Comparison of ENCODE assay signal across 18 cellular contexts in genomic region chr16:69888005-69888560, GRCh38.
DNase-seq lines count a peak whose midpoint lies in the region; ATAC-seq and TF ChIP-seq lines count a peak whose summit lies in the region.
"Had no signal": no experiment of that assay in that cellular context is flagged by ENCODE, and none has a peak within 500 bp of the region (broad histone marks: within the 10 kb centered on the region; RNA-seq: fewer than 3 reads in every experiment).

No MANE protein-coding gene starts in this region.

- POLR2A ChIA-PET in PC-9 (lab: Charles Lee; ENCODE audit: unreplicated experiment) = no interaction called here

- H3K9me3 Mint-ChIP-seq in chondrocyte (ENCODE audit: low read depth) (no peaks in the 10 kb centered on the region), nephron (no peaks in the 10 kb centered on the region)
- H3K9me3 Mint-ChIP-seq: activated B cell treated with CpG ODN at 0.5 μM for 24 hours, naive B cell, T-cell had no signal

- H3K9ac ChIP-seq in BLaER1 treated with 17β-estradiol and CSF1 and Interleukin-3, amounts not matched to agents 10 nM and 100 nM = peak overlapping the region in 4 of 11 experiments; percentile 15 to 40 (median 28); a peak in 2 of 22 replicates

- peaks cover 0 to 49% (median 0%) of the 10 kb centered on the region in 11 experiments; a peak in 6 of 22 replicates for H4K20me1 ChIP-seq in BLaER1 treated with 17β-estradiol and CSF1 and Interleukin-3, amounts not matched to agents 10 nM and 100 nM
- H4K20me1 ChIP-seq in PC-9 (ENCODE audit: insufficient read depth) = 0 out of 2 replicates have a peak, but pooled peaks cover 2% of the 10 kb centered on the region

- H3K27ac ChIP-seq in BLaER1 treated with 17β-estradiol and CSF1 and Interleukin-3, amounts not matched to agents 10 nM and 100 nM = no peak overlapping the region
- H3K27ac ChIP-seq in PC-9 = no peak overlapping the region
- H3K27ac ChIP-seq: prostate gland had no signal

- no peaks in the 10 kb centered on the region for H3K27me3 ChIP-seq in BLaER1 treated with 17β-estradiol and CSF1 and Interleukin-3, amounts not matched to agents 10 nM and 100 nM
- no peaks in the 10 kb centered on the region for H3K27me3 ChIP-seq in PC-9 (ENCODE audit: insufficient read depth, low read depth)

- H3K36me3 Mint-ChIP-seq in chondrocyte (ENCODE audit: low read depth) = peaks cover 18% of the 10 kb centered on the region
- peaks cover 52% of the 10 kb centered on the region for H3K36me3 Mint-ChIP-seq in nephron (ENCODE audit: low read depth)

- no peak overlapping the region for H3K4me3 ChIP-seq in BLaER1 treated with 17β-estradiol and CSF1 and Interleukin-3, amounts not matched to agents 10 nM and 100 nM
- H3K4me3 ChIP-seq in PC-9 = no peak overlapping the region
- H3K4me3 ChIP-seq: K562, prostate gland had no signal

- no peaks in the 10 kb centered on the region for H3K79me2 ChIP-seq in PC-9 (ENCODE audit: low read depth)

- no TSS peak for BruUV-seq in PC-9 (replicated peaks; lab: Mats Ljungman, UMichigan)

- ATAC-seq in GM21825 (IDR thresholded peaks at IDR 0.05; ENCODE audit: unreplicated experiment) (peak; percentile 80), GM19324 (IDR thresholded peaks at IDR 0.05; ENCODE audit: low FRiP score, unreplicated experiment) (no peak)
- ATAC-seq: K562, left ventricle myocardium superior, T-cell had no signal

- peaks cover 0 to 22% (median 15%) of the 10 kb centered on the region in 10 experiments; a peak in 13 of 20 replicates for H3K4me1 ChIP-seq in BLaER1 treated with 17β-estradiol and CSF1 and Interleukin-3, amounts not matched to agents 10 nM and 100 nM
- H3K4me1 ChIP-seq in PC-9 (replicated peaks; ENCODE audit: insufficient read depth) = no peaks in the 10 kb centered on the region

- H3K4me3 Mint-ChIP-seq in chondrocyte (ENCODE audit: unreplicated experiment) (no peak overlapping the region), nephron (peak overlapping the region in 2 of 3 experiments; percentile 32 to 41)
- H3K4me3 Mint-ChIP-seq: activated B cell treated with CpG ODN at 0.5 μM for 24 hours, T-cell had no signal

- H3K4me2 ChIP-seq in BLaER1 treated with 17β-estradiol and CSF1 and Interleukin-3, amounts not matched to agents 10 nM and 100 nM = peak overlapping the region in 7 of 11 experiments; percentile 21 to 68 (median 61); a peak in 13 of 22 replicates
- H3K4me2 ChIP-seq in PC-9 = no peak overlapping the region

- H3K4me1 Mint-ChIP-seq in chondrocyte (ENCODE audit: low read depth) = peaks cover 18% of the 10 kb centered on the region
- H3K4me1 Mint-ChIP-seq in nephron = peaks cover 26% of the 10 kb centered on the region
- H3K4me1 Mint-ChIP-seq: activated B cell treated with CpG ODN at 0.5 μM for 24 hours had no signal

- H3K27me3 Mint-ChIP-seq in chondrocyte (ENCODE audit: low read depth) (no peaks in the 10 kb centered on the region), nephron (ENCODE audit: low read depth) (no peaks in the 10 kb centered on the region)
- H3K27me3 Mint-ChIP-seq: activated B cell treated with CpG ODN at 0.5 μM for 24 hours, naive B cell, T-cell had no signal

- intact Hi-C loops in PC-9 (cut with micrococcal nuclease; ENCODE audit: unreplicated experiment) = no loop called here

- H3F3A ChIP-seq in PC-9 (ENCODE audit: insufficient read depth, low read depth) = no peaks in the 10 kb centered on the region

- peaks cover 40 to 97% (median 66%) of the 10 kb centered on the region in 11 experiments for H3K36me3 ChIP-seq in BLaER1 treated with 17β-estradiol and CSF1 and Interleukin-3, amounts not matched to agents 10 nM and 100 nM
- H3K36me3 ChIP-seq in PC-9 (ENCODE audit: low read depth) = no peaks in the 10 kb centered on the region
- H3K36me3 ChIP-seq: prostate gland had no signal

- H3K27ac Mint-ChIP-seq in chondrocyte (ENCODE audit: unreplicated experiment) (peak overlapping the region; percentile 69), nephron (peak overlapping the region; percentile 77 to 97 (median 78))
- H3K27ac Mint-ChIP-seq: activated B cell treated with CpG ODN at 0.5 μM for 24 hours, T-cell had no signal

- H2AFZ ChIP-seq in PC-9 = no peak overlapping the region

- TF ChIP-seq CTCF in chondrocyte (IDR thresholded peaks at IDR 0.05) (no peak), nephron (IDR thresholded peaks at IDR 0.05; ENCODE audit: unreplicated experiment in 3 of 3) (no peak), PC-9 (conservative IDR thresholded peaks at IDR 0.05) (no peak)

- CTCF ChIA-PET in PC-9 (lab: Charles Lee) = no interaction called here

- DNase-seq in chondrocyte (ENCODE audit: low spot score) (no peak), NCI-H2029 (lab: John Stamatoyannopoulos, UW) (no peak), globus pallidus (ENCODE audit: low spot score) (no peak), PC-9 (no peak)
- DNase-seq: activated B cell treated with CpG ODN at 0.5 μM for 24 hours, amniotic stem cell, COR-L47, left ventricle myocardium superior, naive B cell, NCI-H1048, RPMI8226, T-cell had no signal

- H3K9me3 ChIP-seq in BLaER1 treated with 17β-estradiol and CSF1 and Interleukin-3, amounts not matched to agents 10 nM and 100 nM (replicated peaks in 1 of 11) = peaks cover 10 to 29% (median 20%) of the 10 kb centered on the region in 11 experiments
- no peaks in the 10 kb centered on the region for H3K9me3 ChIP-seq in PC-9 (ENCODE audit: insufficient read depth, low read depth)
- H3K9me3 ChIP-seq: prostate gland had no signal

- H3K9me2 ChIP-seq in PC-9 (ENCODE audit: insufficient read depth) = no peaks in the 10 kb centered on the region
